1 cellular context compared by ENCODE assay signal in genomic region chr11:65422104-65422632, GRCh38.
A peak's percentile ranks its signal among the peaks of the same experiment; 100 is the strongest.
TF ChIP-seq lines count a peak whose summit lies in the region.

No MANE protein-coding gene starts in this region.

TF ChIP-seq in K562, 482 proteins besides CTCF, POLR2A, EP300 and RAD21 (continued from another document and continues in another):
- TF ChIP-seq SMAD2 (IDR thresholded peaks at IDR 0.05; ENCODE audit: low read depth, low read length) (no peak), RUNX1 (IDR thresholded peaks at IDR 0.05; ENCODE audit: low read depth) (0 out of 2 replicates have a peak, but pooled peaks have one; percentile 59), POLR2H (tag; IDR thresholded peaks at IDR 0.05; ENCODE audit: low read depth) (no peak), ZNF224 (CRISPR knock-in tag; IDR thresholded peaks at IDR 0.05) (no peak), SMAD4 (CRISPR knock-in tag; conservative IDR thresholded peaks at IDR 0.05) (peak; percentile 91), MYNN (IDR thresholded peaks at IDR 0.05) (peak; percentile 12; the same call in 1 of the 2 replicates), MYNN (CRISPR knock-in tag; IDR thresholded peaks at IDR 0.05) (no peak), CEBPG (CRISPR knock-in tag; IDR thresholded peaks at IDR 0.05) (0 out of 2 replicates have a peak, but pooled peaks have one; percentile 32), CEBPG (tag; conservative IDR thresholded peaks at IDR 0.05 in 1 of 2, IDR thresholded peaks at IDR 0.05 in 1 of 2) (no peak), ZNF277 (CRISPR knock-in tag; IDR thresholded peaks at IDR 0.05; ENCODE audit: borderline replicate concordance) (no peak), CCNT2 (IDR thresholded peaks at IDR 0.05; ENCODE audit: borderline replicate concordance, extremely low read depth, insufficient read length, low read depth, low read length) (peak; percentile 99), GATA2 (CRISPR knock-in tag; IDR thresholded peaks at IDR 0.05) (0 out of 2 replicates have a peak, but pooled peaks have one; percentile 34), KDM1A (IDR thresholded peaks at IDR 0.05) (no peak), ZNF23 (CRISPR knock-in tag; IDR thresholded peaks at IDR 0.05) (0 out of 2 replicates have a peak, but pooled peaks have one; percentile 46), CGGBP1 (CRISPR knock-in tag; IDR thresholded peaks at IDR 0.05) (no peak), KLF1 (tag; IDR thresholded peaks at IDR 0.05) (peak; percentile 93), HMGXB4 (CRISPR knock-in tag; IDR thresholded peaks at IDR 0.05) (no peak; the same call in 1 of the 2 replicates), ATF7 (IDR thresholded peaks at IDR 0.05) (peak; percentile 99), ELF2 (CRISPR knock-in tag; IDR thresholded peaks at IDR 0.05) (no peak), ZNF316 (IDR thresholded peaks at IDR 0.05) (no peak), CTCFL (IDR thresholded peaks at IDR 0.05; ENCODE audit: borderline replicate concordance, insufficient read depth, low read depth, low read length, poor library complexity, severe bottlenecking) (peak; percentile 51), ZNF354B (CRISPR knock-in tag; IDR thresholded peaks at IDR 0.05) (peak; percentile 54; the same call in 1 of the 2 replicates), DACH1 (IDR thresholded peaks at IDR 0.05; ENCODE audit: partially characterized antibody) (peak; percentile 43), SIN3B (IDR thresholded peaks at IDR 0.05; ENCODE audit: low read depth) (no peak), KLF13 (tag; IDR thresholded peaks at IDR 0.05; ENCODE audit: borderline replicate concordance, low read depth) (peak; percentile 68), UBTF (IDR thresholded peaks at IDR 0.05; ENCODE audit: borderline replicate concordance in 1 of 2, low read depth in 2 of 2, low read length in 2 of 2) (no peak), MEIS2 (IDR thresholded peaks at IDR 0.05; ENCODE audit: partially characterized antibody) (no peak), KLF16 (IDR thresholded peaks at IDR 0.05) (peak; percentile 43; the same call in 1 of the 2 replicates), TCFL5 (CRISPR knock-in tag; conservative IDR thresholded peaks at IDR 0.05) (0 out of 2 replicates have a peak, but pooled peaks have one; percentile 22), CHD2 (IDR thresholded peaks at IDR 0.05; ENCODE audit: low read depth, low read length) (peak; percentile 84), ZNF436 (CRISPR knock-in tag; IDR thresholded peaks at IDR 0.05) (peak; percentile 51; the same call in 1 of the 2 replicates), TEAD2 (tag; IDR thresholded peaks at IDR 0.05) (no peak), ZNF79 (CRISPR knock-in tag; IDR thresholded peaks at IDR 0.05; ENCODE audit: low read depth) (peak; percentile 60; the same call in 1 of the 2 replicates), ZSCAN32 (CRISPR knock-in tag; IDR thresholded peaks at IDR 0.05) (peak; percentile 52; the same call in 1 of the 2 replicates)
- TF ChIP-seq, protein P1, sequence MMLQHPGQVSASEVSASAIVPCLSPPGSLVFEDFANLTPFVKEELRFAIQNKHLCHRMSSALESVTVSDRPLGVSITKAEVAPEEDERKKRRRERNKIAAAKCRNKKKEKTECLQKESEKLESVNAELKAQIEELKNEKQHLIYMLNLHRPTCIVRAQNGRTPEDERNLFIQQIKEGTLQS (IDR thresholded peaks at IDR 0.05) = peak; percentile 99
- TF ChIP-seq, protein P1 (CRISPR knock-in tag; conservative IDR thresholded peaks at IDR 0.05) = peak; percentile 65
- TF ChIP-seq, protein P2, sequence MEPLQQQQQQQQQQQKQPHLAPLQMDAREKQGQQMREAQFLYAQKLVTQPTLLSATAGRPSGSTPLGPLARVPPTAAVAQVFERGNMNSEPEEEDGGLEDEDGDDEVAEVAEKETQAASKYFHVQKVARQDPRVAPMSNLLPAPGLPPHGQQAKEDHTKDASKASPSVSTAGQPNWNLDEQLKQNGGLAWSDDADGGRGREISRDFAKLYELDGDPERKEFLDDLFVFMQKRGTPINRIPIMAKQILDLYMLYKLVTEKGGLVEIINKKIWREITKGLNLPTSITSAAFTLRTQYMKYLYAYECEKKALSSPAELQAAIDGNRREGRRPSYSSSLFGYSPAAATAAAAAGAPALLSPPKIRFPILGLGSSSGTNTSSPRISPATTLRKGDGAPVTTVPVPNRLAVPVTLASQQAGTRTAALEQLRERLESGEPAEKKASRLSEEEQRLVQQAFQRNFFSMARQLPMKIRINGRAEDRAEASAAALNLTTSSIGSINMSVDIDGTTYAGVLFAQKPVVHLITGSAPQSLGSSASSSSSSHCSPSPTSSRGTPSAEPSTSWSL (CRISPR knock-in tag; IDR thresholded peaks at IDR 0.05; ENCODE audit: borderline replicate concordance) = no peak
- TF ChIP-seq, protein P3, sequence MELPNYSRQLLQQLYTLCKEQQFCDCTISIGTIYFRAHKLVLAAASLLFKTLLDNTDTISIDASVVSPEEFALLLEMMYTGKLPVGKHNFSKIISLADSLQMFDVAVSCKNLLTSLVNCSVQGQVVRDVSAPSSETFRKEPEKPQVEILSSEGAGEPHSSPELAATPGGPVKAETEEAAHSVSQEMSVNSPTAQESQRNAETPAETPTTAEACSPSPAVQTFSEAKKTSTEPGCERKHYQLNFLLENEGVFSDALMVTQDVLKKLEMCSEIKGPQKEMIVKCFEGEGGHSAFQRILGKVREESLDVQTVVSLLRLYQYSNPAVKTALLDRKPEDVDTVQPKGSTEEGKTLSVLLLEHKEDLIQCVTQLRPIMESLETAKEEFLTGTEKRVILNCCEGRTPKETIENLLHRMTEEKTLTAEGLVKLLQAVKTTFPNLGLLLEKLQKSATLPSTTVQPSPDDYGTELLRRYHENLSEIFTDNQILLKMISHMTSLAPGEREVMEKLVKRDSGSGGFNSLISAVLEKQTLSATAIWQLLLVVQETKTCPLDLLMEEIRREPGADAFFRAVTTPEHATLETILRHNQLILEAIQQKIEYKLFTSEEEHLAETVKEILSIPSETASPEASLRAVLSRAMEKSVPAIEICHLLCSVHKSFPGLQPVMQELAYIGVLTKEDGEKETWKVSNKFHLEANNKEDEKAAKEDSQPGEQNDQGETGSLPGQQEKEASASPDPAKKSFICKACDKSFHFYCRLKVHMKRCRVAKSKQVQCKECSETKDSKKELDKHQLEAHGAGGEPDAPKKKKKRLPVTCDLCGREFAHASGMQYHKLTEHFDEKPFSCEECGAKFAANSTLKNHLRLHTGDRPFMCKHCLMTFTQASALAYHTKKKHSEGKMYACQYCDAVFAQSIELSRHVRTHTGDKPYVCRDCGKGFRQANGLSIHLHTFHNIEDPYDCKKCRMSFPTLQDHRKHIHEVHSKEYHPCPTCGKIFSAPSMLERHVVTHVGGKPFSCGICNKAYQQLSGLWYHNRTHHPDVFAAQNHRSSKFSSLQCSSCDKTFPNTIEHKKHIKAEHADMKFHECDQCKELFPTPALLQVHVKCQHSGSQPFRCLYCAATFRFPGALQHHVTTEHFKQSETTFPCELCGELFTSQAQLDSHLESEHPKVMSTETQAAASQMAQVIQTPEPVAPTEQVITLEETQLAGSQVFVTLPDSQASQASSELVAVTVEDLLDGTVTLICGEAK (IDR thresholded peaks at IDR 0.05) = no peak
- TF ChIP-seq, protein P3 (CRISPR knock-in tag; IDR thresholded peaks at IDR 0.05) = no peak
- TF ChIP-seq, protein P4, sequence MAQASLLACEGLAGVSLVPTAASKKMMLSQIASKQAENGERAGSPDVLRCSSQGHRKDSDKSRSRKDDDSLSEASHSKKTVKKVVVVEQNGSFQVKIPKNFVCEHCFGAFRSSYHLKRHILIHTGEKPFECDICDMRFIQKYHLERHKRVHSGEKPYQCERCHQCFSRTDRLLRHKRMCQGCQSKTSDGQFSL (CRISPR knock-in tag; IDR thresholded peaks at IDR 0.05) = no peak
- TF ChIP-seq, protein P4 (tag; IDR thresholded peaks at IDR 0.05) = no peak
- TF ChIP-seq, protein P5, sequence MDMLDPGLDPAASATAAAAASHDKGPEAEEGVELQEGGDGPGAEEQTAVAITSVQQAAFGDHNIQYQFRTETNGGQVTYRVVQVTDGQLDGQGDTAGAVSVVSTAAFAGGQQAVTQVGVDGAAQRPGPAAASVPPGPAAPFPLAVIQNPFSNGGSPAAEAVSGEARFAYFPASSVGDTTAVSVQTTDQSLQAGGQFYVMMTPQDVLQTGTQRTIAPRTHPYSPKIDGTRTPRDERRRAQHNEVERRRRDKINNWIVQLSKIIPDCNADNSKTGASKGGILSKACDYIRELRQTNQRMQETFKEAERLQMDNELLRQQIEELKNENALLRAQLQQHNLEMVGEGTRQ (CRISPR knock-in tag; IDR thresholded peaks at IDR 0.05) = peak; percentile 65
